ENCODE assay signal across 8 cellular contexts in the genomic region with DNA sequence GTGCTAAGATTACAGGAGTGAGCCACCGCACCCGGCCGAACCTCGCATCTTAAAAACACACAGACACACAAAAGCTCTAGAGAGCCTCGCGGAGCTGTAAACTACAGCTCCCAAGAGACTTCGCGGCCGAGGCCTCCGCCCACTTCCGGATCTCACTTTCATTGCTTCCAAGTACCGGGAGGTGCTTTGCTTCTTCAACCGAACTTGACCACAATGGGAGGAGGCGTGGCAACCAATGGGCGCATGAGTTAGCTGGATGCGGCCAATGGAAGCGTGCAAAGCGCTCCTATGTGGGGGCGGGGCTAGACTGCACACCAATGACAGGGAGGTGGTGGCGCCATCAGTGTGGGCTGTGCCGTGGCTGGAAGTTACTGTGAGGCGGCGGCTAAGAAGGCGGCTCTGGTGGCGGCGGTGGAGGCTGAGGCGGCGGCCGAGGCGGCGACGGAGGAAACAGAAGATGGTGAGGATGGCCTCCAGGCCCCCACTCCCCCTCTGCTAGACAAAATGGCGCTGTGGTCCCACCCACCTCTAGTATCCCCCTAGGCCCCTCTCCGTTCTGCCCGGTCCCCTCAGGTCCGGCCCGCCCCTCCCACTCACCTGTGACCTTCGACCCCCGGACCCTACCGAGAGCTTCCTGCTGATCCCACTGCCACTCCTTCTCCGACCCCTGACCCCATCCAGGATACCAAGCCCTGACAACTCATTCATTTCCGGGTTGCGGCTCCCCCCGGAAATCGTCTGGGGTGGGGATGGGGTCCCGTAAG. TPM values are rescaled to one million over a fixed set of nuclear protein-coding genes. Genes with fewer than 3 reads are reported as not detected.
DNase-seq lines count a peak whose midpoint lies in the region; ATAC-seq and TF ChIP-seq lines count a peak whose summit lies in the region.

Gene DDA1 (plus strand): TSS at position 366 of the 764 bp plus-strand sequence. CDS start 92 bp downstream, at position 458.

- H3K4me1 ChIP-seq in BLaER1 (peaks cover 56% of the 10 kb centered on the region), left lung (peaks cover 23 to 67% of the 10 kb centered on the region in 2 donors)

- no peak for TF ChIP-seq CTCF in left lung (IDR thresholded peaks at IDR 0.05)

- peaks cover 50% of the 10 kb centered on the region for H4K20me1 ChIP-seq in BLaER1

- no peaks in the 10 kb centered on the region for H3K9me3 ChIP-seq in BLaER1
- H3K9me3 ChIP-seq in left lung, result no peaks in the 10 kb centered on the region

- peak within 1 kb of the TSS; percentile 96 for H3K4me2 ChIP-seq in BLaER1

- peak within 1 kb of the TSS; percentile 92 for H3K4me3 ChIP-seq in BLaER1
- peak within 1 kb of the TSS; percentile 82 to 86 for H3K4me3 ChIP-seq in left lung

- H3K9ac ChIP-seq in BLaER1, result peak within 1 kb of the TSS; percentile 89

- H3K27ac ChIP-seq in BLaER1 (peak within 1 kb of the TSS; percentile 87), left lung (peak within 1 kb of the TSS; percentile 44 to 78)

- ATAC-seq in GM19328 (IDR thresholded peaks at IDR 0.05; ENCODE audit: unreplicated experiment) (peak; percentile 68), HG03558 (IDR thresholded peaks at IDR 0.05; ENCODE audit: extremely low read depth, unreplicated experiment) (peak; percentile 32), left lung (peak; percentile 82)

- intact Hi-C loops in left lung (cut with DNase I), result no loop called here

- peaks cover 35% of the 10 kb centered on the region for H3K36me3 ChIP-seq in BLaER1
- peaks cover 0 to 22% of the 10 kb centered on the region in 2 donors for H3K36me3 ChIP-seq in left lung

- DNase-seq in NCI-H774 (lab: John Stamatoyannopoulos, UW) (peak; percentile 99), dermis blood vessel endothelial cell (peak; percentile 100), left lung (peak; percentile 98 to 100)
- peak; percentile 99 for DNase-seq in activated CD4-positive, alpha-beta T cell treated with anti-CD3 and anti-CD28 coated beads, Interleukin-2, amount 50 U/mL, for 4 hours
- DNase-seq in stimulated activated CD4-positive, alpha-beta T cell treated with anti-CD3 and anti-CD28 coated beads, Interleukin-2, amount 100 ng/mL, for 48 hours, result peak; percentile 96 to 98

- H3K27me3 ChIP-seq in BLaER1 (no peaks in the 10 kb centered on the region), left lung (no peaks in the 10 kb centered on the region)

RNA-seq across cellular contexts. Expression of gene DDA1, which starts in this region (rescaled TPM):
- total RNA-seq in dermis blood vessel endothelial cell (20.9 and 39.3 TPM in 2 replicates), left lung (10 to 100 TPM; 30.5 to 44.1 TPM)

Comparison
In these comparisons a context has a peak if more than half of its experiments do, and no peak if none do; other contexts are left out.
1. Peak in every context shown above with its lines: DNase-seq, ATAC-seq, H3K4me3 ChIP-seq and H3K27ac ChIP-seq.
2. ATAC-seq: peak in every context shown above with its lines; median percentile 82 in left lung; 68 in GM19328; 32 in HG03558.